In genomic region chr15:65067645-65068416, GRCh38 we compare ENCODE assay signal across 1 cellular context.
TF ChIP-seq lines count a peak whose summit lies in the region.

RASL12 (minus strand) TSS chr15:65067991; CDS start chr15:65067835, 156 bp downstream.

TF ChIP-seq in GM23338, 12 proteins besides CTCF, POLR2A, EP300 and RAD21 (continued from another document):
- TF ChIP-seq ZNF114 (CRISPR knock-in tag; IDR thresholded peaks at IDR 0.05) = no peak
- TF ChIP-seq, protein P1, sequence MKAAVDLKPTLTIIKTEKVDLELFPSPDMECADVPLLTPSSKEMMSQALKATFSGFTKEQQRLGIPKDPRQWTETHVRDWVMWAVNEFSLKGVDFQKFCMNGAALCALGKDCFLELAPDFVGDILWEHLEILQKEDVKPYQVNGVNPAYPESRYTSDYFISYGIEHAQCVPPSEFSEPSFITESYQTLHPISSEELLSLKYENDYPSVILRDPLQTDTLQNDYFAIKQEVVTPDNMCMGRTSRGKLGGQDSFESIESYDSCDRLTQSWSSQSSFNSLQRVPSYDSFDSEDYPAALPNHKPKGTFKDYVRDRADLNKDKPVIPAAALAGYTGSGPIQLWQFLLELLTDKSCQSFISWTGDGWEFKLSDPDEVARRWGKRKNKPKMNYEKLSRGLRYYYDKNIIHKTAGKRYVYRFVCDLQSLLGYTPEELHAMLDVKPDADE (IDR thresholded peaks at IDR 0.05) = no peak
